Comparison of ENCODE assay signal across 1 cellular context in the genomic region with DNA sequence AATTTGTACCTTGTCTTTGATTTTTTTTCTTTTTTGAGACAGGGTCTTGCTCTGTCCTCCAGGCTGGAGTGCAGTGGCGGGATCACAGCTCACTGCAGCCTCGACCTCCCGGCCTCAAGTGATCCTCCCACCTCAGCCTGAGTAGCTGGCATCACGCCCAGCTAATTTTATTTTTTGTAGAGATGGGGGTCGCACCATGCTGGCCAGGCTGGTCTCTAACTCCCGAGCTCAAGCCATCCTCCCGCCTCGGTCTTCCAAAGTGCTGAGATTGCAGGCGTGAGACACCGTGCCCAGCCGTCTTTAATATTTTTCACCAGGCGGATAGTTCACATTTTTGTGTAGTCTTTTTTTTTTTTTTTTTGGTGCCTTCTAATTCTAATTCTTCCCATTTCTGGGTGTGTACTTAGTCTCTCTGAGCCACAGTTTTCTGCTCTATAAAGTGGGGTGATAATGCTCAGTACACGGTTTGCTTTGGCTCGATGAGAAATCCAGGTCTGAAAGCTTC.
TF ChIP-seq lines count a peak whose summit lies in the region.

No MANE protein-coding gene starts in this region.

TF ChIP-seq in WTC11, 78 proteins besides CTCF, POLR2A, EP300 and RAD21 (continued from another document):
- no peak for TF ChIP-seq AR (CRISPR knock-in tag; IDR thresholded peaks at IDR 0.05)
- TF ChIP-seq GRHL2 (CRISPR knock-in tag; IDR thresholded peaks at IDR 0.05; ENCODE audit: insufficient replicate concordance, severe bottlenecking) = no peak
- TF ChIP-seq NFATC4 (CRISPR knock-in tag; IDR thresholded peaks at IDR 0.05) = no peak
- TF ChIP-seq, protein P1, sequence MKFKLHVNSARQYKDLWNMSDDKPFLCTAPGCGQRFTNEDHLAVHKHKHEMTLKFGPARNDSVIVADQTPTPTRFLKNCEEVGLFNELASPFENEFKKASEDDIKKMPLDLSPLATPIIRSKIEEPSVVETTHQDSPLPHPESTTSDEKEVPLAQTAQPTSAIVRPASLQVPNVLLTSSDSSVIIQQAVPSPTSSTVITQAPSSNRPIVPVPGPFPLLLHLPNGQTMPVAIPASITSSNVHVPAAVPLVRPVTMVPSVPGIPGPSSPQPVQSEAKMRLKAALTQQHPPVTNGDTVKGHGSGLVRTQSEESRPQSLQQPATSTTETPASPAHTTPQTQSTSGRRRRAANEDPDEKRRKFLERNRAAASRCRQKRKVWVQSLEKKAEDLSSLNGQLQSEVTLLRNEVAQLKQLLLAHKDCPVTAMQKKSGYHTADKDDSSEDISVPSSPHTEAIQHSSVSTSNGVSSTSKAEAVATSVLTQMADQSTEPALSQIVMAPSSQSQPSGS (CRISPR knock-in tag; IDR thresholded peaks at IDR 0.05; ENCODE audit: borderline replicate concordance, low read depth) = no peak
- no peak for TF ChIP-seq CREB1 (CRISPR knock-in tag; IDR thresholded peaks at IDR 0.05)
- TF ChIP-seq TCF7 (CRISPR knock-in tag; IDR thresholded peaks at IDR 0.05; ENCODE audit: low read depth) = no peak
- TF ChIP-seq, protein P2, sequence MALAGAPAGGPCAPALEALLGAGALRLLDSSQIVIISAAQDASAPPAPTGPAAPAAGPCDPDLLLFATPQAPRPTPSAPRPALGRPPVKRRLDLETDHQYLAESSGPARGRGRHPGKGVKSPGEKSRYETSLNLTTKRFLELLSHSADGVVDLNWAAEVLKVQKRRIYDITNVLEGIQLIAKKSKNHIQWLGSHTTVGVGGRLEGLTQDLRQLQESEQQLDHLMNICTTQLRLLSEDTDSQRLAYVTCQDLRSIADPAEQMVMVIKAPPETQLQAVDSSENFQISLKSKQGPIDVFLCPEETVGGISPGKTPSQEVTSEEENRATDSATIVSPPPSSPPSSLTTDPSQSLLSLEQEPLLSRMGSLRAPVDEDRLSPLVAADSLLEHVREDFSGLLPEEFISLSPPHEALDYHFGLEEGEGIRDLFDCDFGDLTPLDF (CRISPR knock-in tag; IDR thresholded peaks at IDR 0.05) = no peak
- TF ChIP-seq ZMAT4 (CRISPR knock-in tag; IDR thresholded peaks at IDR 0.05) = no peak
- TF ChIP-seq ZNF416 (CRISPR knock-in tag; IDR thresholded peaks at IDR 0.05) = no peak
- no peak for TF ChIP-seq ZBTB21 (CRISPR knock-in tag; IDR thresholded peaks at IDR 0.05; ENCODE audit: borderline replicate concordance)
- no peak for TF ChIP-seq USF2 (CRISPR knock-in tag; IDR thresholded peaks at IDR 0.05)
- no peak for TF ChIP-seq PRRX2 (CRISPR knock-in tag; IDR thresholded peaks at IDR 0.05)
- TF ChIP-seq ZNF138 (CRISPR knock-in tag; conservative IDR thresholded peaks at IDR 0.05) = no peak
TF ChIP-seq in WTC11: peak in this region for 0.
